ENCODE assay signal across 7 cellular contexts in the genomic region with DNA sequence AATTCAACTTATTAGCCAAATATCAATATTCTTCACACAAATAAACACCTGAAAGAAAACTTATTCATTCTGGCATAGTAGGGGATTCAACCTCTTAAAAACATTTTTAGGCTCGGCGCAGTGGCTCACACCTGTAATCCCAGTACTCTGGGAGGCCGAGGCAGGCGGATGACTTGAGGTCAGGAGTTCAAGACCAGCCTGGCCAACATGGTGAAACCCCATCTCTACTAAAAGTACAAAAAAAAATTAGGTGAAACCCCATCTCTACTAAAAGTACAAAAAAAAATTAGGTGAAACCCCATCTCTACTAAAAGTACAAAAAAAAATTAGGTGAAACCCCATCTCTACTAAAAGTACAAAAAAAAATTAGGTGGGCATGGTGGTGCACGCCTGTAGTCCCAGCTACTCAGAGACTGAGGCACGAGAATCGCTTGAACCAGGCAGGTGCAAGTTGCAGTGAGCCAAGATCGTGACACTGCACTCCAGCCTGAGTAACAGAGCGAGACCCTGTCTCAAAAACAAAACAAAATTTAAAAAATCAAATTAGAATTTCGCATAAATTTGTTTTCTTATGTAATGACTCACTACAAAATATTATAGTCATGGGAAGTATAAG.
ATAC-seq and TF ChIP-seq lines count a peak whose summit lies in the region.
"Not testable (repeated sequence)": the region's sequence is repeated elsewhere in the genome, so short reads cannot be mapped to it uniquely, and the experiment has no call there.

No MANE protein-coding gene starts in this region.

- not testable (repeated sequence) for H4K20me1 ChIP-seq in OCI-LY3 (ENCODE audit: insufficient read depth, low read length)

- ATAC-seq in GM18517 (IDR thresholded peaks at IDR 0.05; ENCODE audit: unreplicated experiment) (peak; percentile 60), GM19351 (IDR thresholded peaks at IDR 0.05; ENCODE audit: unreplicated experiment) (peak; percentile 52), GM21529 (IDR thresholded peaks at IDR 0.05; ENCODE audit: unreplicated experiment) (peak; percentile 55), HG02610 (IDR thresholded peaks at IDR 0.05; ENCODE audit: unreplicated experiment) (peak; percentile 71), HG02852 (IDR thresholded peaks at IDR 0.05; ENCODE audit: unreplicated experiment) (peak; percentile 66), HG03095 (IDR thresholded peaks at IDR 0.05; ENCODE audit: unreplicated experiment) (peak; percentile 46)

- not testable (repeated sequence) for H2AFZ ChIP-seq in OCI-LY3 (ENCODE audit: low read depth, low read length)

- not testable (repeated sequence) for H3K36me3 ChIP-seq in OCI-LY3 (replicated peaks; ENCODE audit: low read depth, low read length)

- peak overlapping the region; percentile 41; the same call in 1 of the 2 replicates for H3K27ac ChIP-seq in OCI-LY3 (ENCODE audit: low read length)

- H3K9me3 ChIP-seq in OCI-LY3 (ENCODE audit: insufficient read depth, low read length): not testable (repeated sequence)

- H3K4me2 ChIP-seq in OCI-LY3 (ENCODE audit: low read length): peak overlapping the region; percentile 44

- not testable (repeated sequence) for H3K79me2 ChIP-seq in OCI-LY3 (ENCODE audit: low read length)

- H3K27me3 ChIP-seq in OCI-LY3 (ENCODE audit: low read depth, low read length): not testable (repeated sequence)

- not testable (repeated sequence) for TF ChIP-seq CTCF in OCI-LY3 (IDR thresholded peaks at IDR 0.05; ENCODE audit: low read depth, low read length)

- 0 out of 2 replicates have a peak overlapping the region, but pooled peaks have one; percentile 32 for H3K4me3 ChIP-seq in OCI-LY3 (ENCODE audit: low read length)

- peaks cover 25% of the 10 kb centered on the region for H3K4me1 ChIP-seq in OCI-LY3 (ENCODE audit: low read length)

- H3K9ac ChIP-seq in OCI-LY3 (ENCODE audit: low read length): not testable (repeated sequence)

Comparison
In these comparisons a context has a peak if more than half of its experiments do, and no peak if none do; other contexts are left out.
1. Peak in every context shown above with its lines: ATAC-seq, H3K4me3 ChIP-seq and H3K27ac ChIP-seq.